Comparison of ENCODE assay signal across 22 cellular contexts in genomic region chr17:32191306-32191705, GRCh38. TPM values are rescaled to one million over a fixed set of nuclear protein-coding genes. Genes with fewer than 3 reads are reported as not detected.
DNase-seq lines count a peak whose midpoint lies in the region; ATAC-seq, FAIRE-seq and TF ChIP-seq lines count a peak whose summit lies in the region.
"Had no signal": no experiment of that assay in that cellular context is flagged by ENCODE, and none has a peak within 500 bp of the region (broad histone marks: within the 10 kb centered on the region; RNA-seq: fewer than 3 reads in every experiment).

No MANE protein-coding gene starts in this region.

- peak overlapping the region; percentile 62 for H3K9ac ChIP-seq in astrocyte (ENCODE audit: low read length)

- H4K20me1 ChIP-seq in astrocyte (ENCODE audit: insufficient read depth, low read length), result no peaks in the 10 kb centered on the region

- no peak overlapping the region for H2AFZ ChIP-seq in astrocyte (ENCODE audit: low read depth, low read length)

- peak overlapping the region; percentile 82 for H3K27ac ChIP-seq in astrocyte (ENCODE audit: low read depth, low read length)
- H3K27ac ChIP-seq: gastroesophageal sphincter, thyroid gland had no signal

- H3K9me3 Mint-ChIP-seq in astrocyte (ENCODE audit: unreplicated experiment), result no peaks in the 10 kb centered on the region
- H3K9me3 Mint-ChIP-seq: activated T-helper 2 cell treated with anti-CD3 and anti-CD28 coated beads, Interferon-gamma antibody, Interleukin-2, Interleukin-4, amounts not matched to agents 10 μg/mL and 5 μg/mL and 100 μg/mL, durations not matched to agents 14 hours and 24 hours and 36 hours; CD4-positive, alpha-beta memory T cell; stimulated activated memory B cell treated with anti-CD40 and anti-IgM and Interleukin-4, amounts not matched to agents 10 μg/mL and 1 μg/mL and 100 μg/mL, for 72 hours had no signal

- H3K9me3 ChIP-seq in astrocyte (ENCODE audit: insufficient read depth, low read depth, low read length), result no peaks in the 10 kb centered on the region
- H3K9me3 ChIP-seq: gastroesophageal sphincter, HAP-1, thyroid gland had no signal

- H3K27me3 Mint-ChIP-seq in astrocyte (ENCODE audit: low read depth, unreplicated experiment), result no peaks in the 10 kb centered on the region
- H3K27me3 Mint-ChIP-seq: CD4-positive, alpha-beta memory T cell; stimulated activated memory B cell treated with anti-CD40 and anti-IgM and Interleukin-4, amounts not matched to agents 10 μg/mL and 1 μg/mL and 100 μg/mL, for 72 hours had no signal

- ATAC-seq in HG02571 (IDR thresholded peaks at IDR 0.05; ENCODE audit: unreplicated experiment), result no peak
- ATAC-seq: gastroesophageal sphincter; left lobe of liver; stimulated activated memory B cell treated with anti-CD40 and anti-IgM and Interleukin-4, amounts not matched to agents 10 μg/mL and 1 μg/mL and 100 μg/mL, for 72 hours had no signal

- peak overlapping the region; percentile 45 for H3K4me2 ChIP-seq in astrocyte (ENCODE audit: low read length)

- H3K4me1 Mint-ChIP-seq in astrocyte (ENCODE audit: low read depth, unreplicated experiment), result peaks cover 11% of the 10 kb centered on the region
- H3K4me1 Mint-ChIP-seq: stimulated activated memory B cell treated with anti-CD40 and anti-IgM and Interleukin-4, amounts not matched to agents 10 μg/mL and 1 μg/mL and 100 μg/mL, for 72 hours had no signal

- TF ChIP-seq CTCF in astrocyte (IDR thresholded peaks at IDR 0.05; ENCODE audit: insufficient read depth, low read depth, low read length), result no peak
- no peak for TF ChIP-seq CTCF in foreskin fibroblast (IDR thresholded peaks at IDR 0.05; ENCODE audit: low read depth, low read length)

- H3K4me3 ChIP-seq in astrocyte (ENCODE audit: insufficient read depth, low read depth, low read length), result no peak overlapping the region
- H3K4me3 ChIP-seq in foreskin fibroblast (ENCODE audit: low read depth in 1 of 2, low read length in 2 of 2), result no peak overlapping the region
- H3K4me3 ChIP-seq: gastroesophageal sphincter, HAP-1, thyroid gland had no signal

- DNase-seq in HS-27A (ENCODE audit: low read depth), result peak; percentile 17
- peak; percentile 27 for DNase-seq in astrocyte (ENCODE audit: low read depth)
- DNase-seq in foreskin fibroblast, result peak; percentile 14 to 47
- no peak for DNase-seq in SK-N-DZ (ENCODE audit: low spot score)
- no peak for DNase-seq in effector CD4-positive, alpha-beta T cell
- DNase-seq in NCI-H2171 treated with DMSO at 0.1 percent for 48 hours (lab: John Stamatoyannopoulos, UW), result no peak
- DNase-seq: 8988T; activated CD4-positive, CD25-positive, alpha-beta regulatory T cell treated with anti-CD3 and anti-CD28 coated beads, Interleukin-2, amount 50 U/mL, for 72 hours; CD4-positive, alpha-beta memory T cell; cerebellar nuclear complex; DND-41; NCI-H1105 treated with DMSO at 0.1 percent for 48 hours; NCI-H524 treated with DMSO at 0.1 percent for 48 hours; T1000; thyroid gland had no signal

- H3K4me1 ChIP-seq in astrocyte (ENCODE audit: insufficient read depth, low read length), result peaks cover 14% of the 10 kb centered on the region
- H3K4me1 ChIP-seq: gastroesophageal sphincter, thyroid gland had no signal

- H3K79me2 ChIP-seq in astrocyte (ENCODE audit: insufficient read depth, low read length), result no peaks in the 10 kb centered on the region

- peaks cover 8% of the 10 kb centered on the region for H3K36me3 Mint-ChIP-seq in astrocyte (ENCODE audit: low read depth, unreplicated experiment)

- no peak overlapping the region for H3K27ac Mint-ChIP-seq in astrocyte (ENCODE audit: unreplicated experiment)
- H3K27ac Mint-ChIP-seq: activated T-helper 2 cell treated with anti-CD3 and anti-CD28 coated beads, Interferon-gamma antibody, Interleukin-2, Interleukin-4, amounts not matched to agents 10 μg/mL and 5 μg/mL and 100 μg/mL, durations not matched to agents 14 hours and 24 hours and 36 hours; stimulated activated memory B cell treated with anti-CD40 and anti-IgM and Interleukin-4, amounts not matched to agents 10 μg/mL and 1 μg/mL and 100 μg/mL, for 72 hours had no signal

- peaks cover 6% of the 10 kb centered on the region for H3K36me3 ChIP-seq in astrocyte (ENCODE audit: insufficient read depth, low read length)

- peak; percentile 61 for FAIRE-seq in A204.1 (lab: Jason Lieb, UNC)
- no peak for FAIRE-seq in astrocyte (lab: Jason Lieb, UNC)

- no peaks in the 10 kb centered on the region for H3K27me3 ChIP-seq in astrocyte (ENCODE audit: insufficient read depth, low read length)
- H3K27me3 ChIP-seq: gastroesophageal sphincter, thyroid gland had no signal

- no peak overlapping the region for H3K4me3 Mint-ChIP-seq in astrocyte (ENCODE audit: unreplicated experiment)
- H3K4me3 Mint-ChIP-seq: CD4-positive, alpha-beta memory T cell; stimulated activated memory B cell treated with anti-CD40 and anti-IgM and Interleukin-4, amounts not matched to agents 10 μg/mL and 1 μg/mL and 100 μg/mL, for 72 hours had no signal

RNA-seq across cellular contexts. Expression of gene RHOT1, which starts 49.0 kb away (rescaled TPM):
- total RNA-seq in astrocyte, result 20.1 and 20.9 TPM in 2 replicates
- 65.5 and 69.8 TPM in 2 replicates for polyA plus RNA-seq in SK-N-DZ (2014; cell fraction: cytosol; rRNA removed)
- polyA plus RNA-seq in SK-N-DZ (2014; cell fraction: nucleus; rRNA removed), result 48.5 and 63.6 TPM in 2 replicates

Comparison
In these comparisons a context has a peak if more than half of its experiments do, and no peak if none do; other contexts are left out.
1. DNase-seq: peak in HS-27A (single experiment), astrocyte (single experiment) and foreskin fibroblast (2 of 2); none in SK-N-DZ (single experiment), effector CD4-positive, alpha-beta T cell (single experiment) and NCI-H2171 treated with DMSO at 0.1 percent for 48 hours (single experiment).